19 cellular contexts compared by ENCODE assay signal in the genomic region with DNA sequence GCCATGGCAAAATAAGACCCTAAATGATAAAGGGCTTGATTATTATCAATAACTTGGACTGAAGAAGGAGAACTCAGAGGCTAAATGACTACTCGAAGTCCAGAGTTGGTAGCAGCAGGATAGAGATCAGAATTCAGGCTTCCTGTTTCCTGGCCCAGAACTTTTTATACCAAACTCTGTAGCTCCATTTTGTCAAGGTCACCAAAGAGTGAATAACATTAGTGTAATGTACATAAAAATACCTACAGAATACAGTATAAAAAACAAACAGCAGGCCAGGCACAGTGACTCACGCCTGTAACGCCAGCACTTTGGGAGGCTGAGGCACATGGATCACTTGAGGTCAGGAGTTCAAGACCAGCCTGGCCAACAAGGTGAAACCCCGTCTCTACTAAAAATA.
DNase-seq lines count a peak whose midpoint lies in the region; TF ChIP-seq lines count a peak whose summit lies in the region.
"Had no signal": no experiment of that assay in that cellular context is flagged by ENCODE, and none has a peak within 500 bp of the region (broad histone marks: within the 10 kb centered on the region; RNA-seq: fewer than 3 reads in every experiment).

No MANE protein-coding gene starts in this region.

- no peaks in the 10 kb centered on the region for H3K9me3 Mint-ChIP-seq in type B pancreatic cell
- H3K9me3 Mint-ChIP-seq in activated CD4-positive, alpha-beta T cell treated with anti-CD3 and anti-CD28 coated beads, Interleukin-2, amount 10 ng/mL, durations not matched to agents 24 days and 14 days = no peaks in the 10 kb centered on the region
- H3K9me3 Mint-ChIP-seq: CD14-positive monocyte; CD4-positive, alpha-beta memory T cell; HFFc6; IgD-negative memory B cell had no signal

- H3K4me1 Mint-ChIP-seq in type B pancreatic cell (ENCODE audit: unreplicated experiment) = no peaks in the 10 kb centered on the region
- no peaks in the 10 kb centered on the region for H3K4me1 Mint-ChIP-seq in activated CD4-positive, alpha-beta T cell treated with anti-CD3 and anti-CD28 coated beads, Interleukin-2, amount 10 ng/mL, durations not matched to agents 24 days and 14 days
- H3K4me1 Mint-ChIP-seq: CD14-positive monocyte; CD4-positive, alpha-beta memory T cell had no signal

- peaks cover 22% of the 10 kb centered on the region for H3K36me3 Mint-ChIP-seq in type B pancreatic cell
- H3K36me3 Mint-ChIP-seq in activated CD4-positive, alpha-beta T cell treated with anti-CD3 and anti-CD28 coated beads, Interleukin-2, amount 10 ng/mL, durations not matched to agents 24 days and 14 days (ENCODE audit: low read depth) = peaks cover 42% of the 10 kb centered on the region

- H3K27ac ChIP-seq in C4-2B = peak overlapping the region; percentile 75
- H3K27ac ChIP-seq: A549 had no signal

- H3K4me3 Mint-ChIP-seq in type B pancreatic cell = no peak overlapping the region
- no peak overlapping the region for H3K4me3 Mint-ChIP-seq in activated CD4-positive, alpha-beta T cell treated with anti-CD3 and anti-CD28 coated beads, Interleukin-2, amount 10 ng/mL, durations not matched to agents 24 days and 14 days
- H3K4me3 Mint-ChIP-seq: CD14-positive monocyte; CD4-positive, alpha-beta memory T cell; HFFc6; IgD-negative memory B cell had no signal

- TF ChIP-seq CTCF in C4-2B (conservative IDR thresholded peaks at IDR 0.05) (no peak), type B pancreatic cell (conservative IDR thresholded peaks at IDR 0.05) (no peak)

- intact Hi-C loops in activated CD4-positive, alpha-beta T cell treated with anti-CD3 and anti-CD28 coated beads, Interleukin-2, amount 10 ng/mL, durations not matched to agents 24 days and 14 days (cut with micrococcal nuclease) = no loop called here

- peak; percentile 8 for DNase-seq in amniotic epithelial cell (ENCODE audit: low read depth)
- peak; percentile 62 for DNase-seq in dermis blood vessel endothelial cell
- DNase-seq in lung microvascular endothelial cell (ENCODE audit: low read depth in 2 of 2) = peak; percentile 37 to 46
- no peak for DNase-seq in EL
- DNase-seq in NCI-H187 treated with DMSO at 0.1 percent for 48 hours (lab: John Stamatoyannopoulos, UW) = no peak
- DNase-seq in type B pancreatic cell (ENCODE audit: extremely low spot score, unreplicated experiment) = no peak
- no peak for DNase-seq in activated CD4-positive, alpha-beta T cell treated with anti-CD3 and anti-CD28 coated beads, Interleukin-2, amount 10 ng/mL, durations not matched to agents 24 days and 14 days
- DNase-seq: AML-193; CD4-positive, alpha-beta memory T cell; DMS153; DMS79; GF-D8; GOT3; H7; HFFc6 had no signal

- H3K27ac Mint-ChIP-seq in type B pancreatic cell = no peak overlapping the region
- H3K27ac Mint-ChIP-seq in activated CD4-positive, alpha-beta T cell treated with anti-CD3 and anti-CD28 coated beads, Interleukin-2, amount 10 ng/mL, durations not matched to agents 24 days and 14 days = no peak overlapping the region
- H3K27ac Mint-ChIP-seq: CD14-positive monocyte, HFFc6, IgD-negative memory B cell had no signal

- no peaks in the 10 kb centered on the region for H3K27me3 Mint-ChIP-seq in type B pancreatic cell
- H3K27me3 Mint-ChIP-seq in activated CD4-positive, alpha-beta T cell treated with anti-CD3 and anti-CD28 coated beads, Interleukin-2, amount 10 ng/mL, durations not matched to agents 24 days and 14 days = no peaks in the 10 kb centered on the region
- H3K27me3 Mint-ChIP-seq: CD4-positive, alpha-beta memory T cell; IgD-negative memory B cell had no signal

Comparison
In these comparisons a context has a peak if more than half of its experiments do, and no peak if none do; other contexts are left out.
1. DNase-seq: peak in amniotic epithelial cell (single experiment), dermis blood vessel endothelial cell (single experiment) and lung microvascular endothelial cell (2 of 2); none in EL (single experiment), NCI-H187 treated with DMSO at 0.1 percent for 48 hours (single experiment), type B pancreatic cell (single experiment) and activated CD4-positive, alpha-beta T cell treated with anti-CD3 and anti-CD28 coated beads, Interleukin-2, amount 10 ng/mL, durations not matched to agents 24 days and 14 days (single experiment).